ENCODE assay signal across 1 cellular context in the genomic region with DNA sequence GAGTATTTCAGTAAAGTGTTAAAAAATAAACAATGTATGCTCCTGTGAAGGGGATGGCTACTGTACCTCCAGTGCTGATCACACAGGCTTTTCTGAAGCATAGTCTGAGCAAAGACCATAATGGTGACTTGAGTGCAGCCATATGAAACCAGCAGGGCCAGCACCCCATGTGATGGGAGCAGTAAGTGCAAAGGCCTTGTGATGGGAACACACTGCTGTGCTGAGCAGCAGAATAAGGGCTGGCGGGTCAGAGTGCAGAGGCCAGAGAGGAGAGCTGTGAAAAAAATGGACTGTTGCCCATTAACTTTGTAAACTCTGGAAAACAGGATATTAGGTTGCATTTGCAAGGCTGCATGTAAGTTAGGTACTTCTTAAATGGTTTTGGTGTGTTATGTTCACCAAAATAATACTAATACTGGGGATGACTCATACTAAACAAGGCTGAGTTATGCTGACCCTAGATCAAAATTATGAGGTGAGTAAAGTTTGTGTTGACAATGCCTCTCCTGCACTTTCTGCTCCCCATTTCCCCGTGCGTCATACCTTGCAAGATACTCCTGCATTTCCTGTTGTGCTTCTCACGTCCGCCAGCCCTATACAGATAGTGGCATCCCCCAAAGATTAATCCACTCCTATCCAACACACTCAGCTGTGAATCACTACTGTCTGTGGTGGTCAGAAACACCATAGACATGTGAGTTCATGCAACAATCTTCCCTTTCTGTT.
TF ChIP-seq lines count a peak whose summit lies in the region.

No MANE protein-coding gene starts in this region.

TF ChIP-seq in A549, 52 proteins besides CTCF, POLR2A, EP300 and RAD21 (continued from another document):
- peak; percentile 78 for TF ChIP-seq FOSL2 (IDR thresholded peaks at IDR 0.05)
- TF ChIP-seq FOSL2 (CRISPR knock-in tag; IDR thresholded peaks at IDR 0.05) = peak; percentile 86
